ENCODE assay signal across 8 cellular contexts in genomic region chr1:210584439-210585113, GRCh38.
DNase-seq lines count a peak whose midpoint lies in the region; ATAC-seq and TF ChIP-seq lines count a peak whose summit lies in the region.

No MANE protein-coding gene starts in this region.

- DNase-seq in ELF-1 (ENCODE audit: low read depth, low spot score) (peak; percentile 86), HCEC 1CT (peak; percentile 52), MV-4-11 (lab: John Stamatoyannopoulos, UW) (peak; percentile 56), SJSA1 (ENCODE audit: low read depth in 1 of 2, low spot score in 2 of 2) (peak; percentile 62 to 90), germinal center (ENCODE audit: low spot score) (peak; percentile 46), upper lobe of right lung (peak; percentile 76)
- DNase-seq in activated gamma-delta T cell treated with anti-CD3 and anti-CD28 coated beads, Interleukin-2, amount 50 U/mL, for 16 hours (ENCODE audit: low read depth): peak; percentile 17

- peak; percentile 30 for TF ChIP-seq CTCF in parathyroid adenoma (IDR thresholded peaks at IDR 0.05)
- peak; percentile 58 for TF ChIP-seq CTCF in upper lobe of right lung (IDR thresholded peaks at IDR 0.05)

- H3K4me2 ChIP-seq in parathyroid adenoma (ENCODE audit: low read length): no peak overlapping the region

- no peaks in the 10 kb centered on the region for H3K4me1 ChIP-seq in SJSA1 (replicated peaks)
- no peaks in the 10 kb centered on the region for H3K4me1 ChIP-seq in parathyroid adenoma
- no peaks in the 10 kb centered on the region for H3K4me1 ChIP-seq in upper lobe of right lung

- no peaks in the 10 kb centered on the region for H3K79me2 ChIP-seq in parathyroid adenoma

- H3K36me3 ChIP-seq in SJSA1: no peaks in the 10 kb centered on the region
- no peaks in the 10 kb centered on the region for H3K36me3 ChIP-seq in parathyroid adenoma (ENCODE audit: control insufficient read depth, insufficient read depth, low read length)
- H3K36me3 ChIP-seq in upper lobe of right lung: no peaks in the 10 kb centered on the region

- no peaks in the 10 kb centered on the region for H3K9me3 ChIP-seq in SJSA1 (replicated peaks)
- H3K9me3 ChIP-seq in parathyroid adenoma (ENCODE audit: control insufficient read depth, low read length): no peaks in the 10 kb centered on the region
- H3K9me3 ChIP-seq in upper lobe of right lung: no peaks in the 10 kb centered on the region

- H2AFZ ChIP-seq in parathyroid adenoma: no peak overlapping the region

- H3K4me3 ChIP-seq in SJSA1 (no peak overlapping the region), parathyroid adenoma (ENCODE audit: low read depth, low read length) (no peak overlapping the region), upper lobe of right lung (no peak overlapping the region)

- no peak overlapping the region for H3K9ac ChIP-seq in parathyroid adenoma

- no peaks in the 10 kb centered on the region for H3K27me3 ChIP-seq in SJSA1 (replicated peaks)
- no peaks in the 10 kb centered on the region for H3K27me3 ChIP-seq in parathyroid adenoma (ENCODE audit: control insufficient read depth, insufficient read depth, low read length)
- no peaks in the 10 kb centered on the region for H3K27me3 ChIP-seq in upper lobe of right lung

- peak; percentile 89 for ATAC-seq in upper lobe of right lung

- H3K27ac ChIP-seq in SJSA1 (no peak overlapping the region), parathyroid adenoma (no peak overlapping the region), upper lobe of right lung (no peak overlapping the region)

- intact Hi-C loops in upper lobe of right lung (cut with DNase I): no loop called here

Comparison
In these comparisons a context has a peak if more than half of its experiments do, and no peak if none do; other contexts are left out.
1. DNase-seq: peak in every context shown above with its lines; median percentile 86 in ELF-1; 76 in SJSA1; 76 in upper lobe of right lung; 56 in MV-4-11; 52 in HCEC 1CT; 46 in germinal center; 17 in activated gamma-delta T cell treated with anti-CD3 and anti-CD28 coated beads, Interleukin-2, amount 50 U/mL, for 16 hours.